Comparison of ENCODE assay signal across 2 cellular contexts in genomic region chr14:55048900-55049437, GRCh38.
A peak's percentile ranks its signal among the peaks of the same experiment; 100 is the strongest.
TF ChIP-seq lines count a peak whose summit lies in the region.

No MANE protein-coding gene starts in this region.

TF ChIP-seq in A549, 52 proteins besides CTCF, POLR2A, EP300 and RAD21:
- TF ChIP-seq NPAS2 (CRISPR knock-in tag; IDR thresholded peaks at IDR 0.05; ENCODE audit: borderline replicate concordance) = no peak
- no peak for TF ChIP-seq BCL3 (IDR thresholded peaks at IDR 0.05)
- no peak for TF ChIP-seq JUN (IDR thresholded peaks at IDR 0.05)
- peak; percentile 98 for TF ChIP-seq MAFK (IDR thresholded peaks at IDR 0.05; ENCODE audit: partially characterized antibody)
- no peak for TF ChIP-seq HDAC2 (IDR thresholded peaks at IDR 0.05)
- no peak for TF ChIP-seq USF2 (IDR thresholded peaks at IDR 0.05)

TF ChIP-seq in IMR-90, 13 proteins besides CTCF, POLR2A, EP300 and RAD21:
- TF ChIP-seq MXI1 (IDR thresholded peaks at IDR 0.05; ENCODE audit: borderline replicate concordance, low read depth, low read length) (no peak), MAFK (IDR thresholded peaks at IDR 0.05; ENCODE audit: low read depth, low read length) (peak; percentile 98), FOS (IDR thresholded peaks at IDR 0.05; ENCODE audit: low read depth, low read length) (no peak)
